6 cellular contexts compared by ENCODE assay signal in genomic region chr16:24665942-24666341, GRCh38.
DNase-seq lines count a peak whose midpoint lies in the region; ATAC-seq, FAIRE-seq and TF ChIP-seq lines count a peak whose summit lies in the region.
"Not testable (repeated sequence)": the region's sequence is repeated elsewhere in the genome, so short reads cannot be mapped to it uniquely, and the experiment has no call there.

No MANE protein-coding gene starts in this region.

- not testable (repeated sequence) for ATAC-seq in activated CD4-positive, alpha-beta T cell treated with anti-CD3 and anti-CD28 coated beads for 36 hours; K562

- not testable (repeated sequence) for H3K4me3 Mint-ChIP-seq in activated CD4-positive, alpha-beta T cell treated with anti-CD3 and anti-CD28 coated beads for 36 hours; activated CD4-positive, alpha-beta memory T cell treated with anti-CD3 and anti-CD28 coated beads for 36 hours; stimulated activated naive CD8-positive, alpha-beta T cell treated with anti-CD3 and anti-CD28 coated beads, Interleukin-15, Interleukin-2, amounts not matched to agents 100 ng/mL and 50 ng/mL, for 24 hours

- CTCF ChIA-PET in activated CD4-positive, alpha-beta T cell treated with anti-CD3 and anti-CD28 coated beads for 36 hours (lab: Charles Lee); K562 (lab: Yijun Ruan, JAX; ENCODE audit: low intra/inter-chr PET ratio): not testable (repeated sequence)
- CTCF ChIA-PET in activated CD4-positive, alpha-beta memory T cell treated with anti-CD3 and anti-CD28 coated beads for 36 hours (lab: Charles Lee), result interaction anchor here (0.7 kb wide), 1 partner anchor 60 kb away, joined by 3 read pairs; no protein-coding TSS in a partner anchor

- DNase-seq in Karpas-422 (peak; percentile 27), mesenteric fat pad (ENCODE audit: low spot score) (peak; percentile 30)
- peak; percentile 13 for DNase-seq in activated CD4-positive, alpha-beta T cell treated with anti-CD3 and anti-CD28 coated beads for 36 hours
- peak; percentile 25 for DNase-seq in activated CD4-positive, alpha-beta memory T cell treated with anti-CD3 and anti-CD28 coated beads for 36 hours
- not testable (repeated sequence) for DNase-seq in K562 (ENCODE audit: extremely low read depth in 1 of 4, low spot score in 3 of 4)

- H3K4me1 Mint-ChIP-seq in activated CD4-positive, alpha-beta T cell treated with anti-CD3 and anti-CD28 coated beads for 36 hours, result peaks cover 68% of the 10 kb centered on the region
- H3K4me1 Mint-ChIP-seq in activated CD4-positive, alpha-beta memory T cell treated with anti-CD3 and anti-CD28 coated beads for 36 hours (ENCODE audit: low read depth), result peaks cover 63% of the 10 kb centered on the region
- peaks cover 69% of the 10 kb centered on the region for H3K4me1 Mint-ChIP-seq in stimulated activated naive CD8-positive, alpha-beta T cell treated with anti-CD3 and anti-CD28 coated beads, Interleukin-15, Interleukin-2, amounts not matched to agents 100 ng/mL and 50 ng/mL, for 24 hours (ENCODE audit: low read depth)

- H3K9me1 ChIP-seq in K562 (ENCODE audit: control insufficient read depth, insufficient read depth, low read length), result not testable (repeated sequence)

- BruUV-seq in K562 (replicated peaks; lab: Mats Ljungman, UMichigan), result not testable (repeated sequence)

- H4K20me1 ChIP-seq in Karpas-422 (ENCODE audit: insufficient read depth, low read depth, low read length); K562 (replicated peaks; ENCODE audit: control insufficient read depth, insufficient read depth, low read length): not testable (repeated sequence)

- H3K27ac ChIP-seq in Karpas-422 (ENCODE audit: low read length); K562 (ENCODE audit: extremely low read depth, low read depth, low read length): not testable (repeated sequence)

- not testable (repeated sequence) for H3K27me3 ChIP-seq in Karpas-422 (ENCODE audit: low read length)
- H3K27me3 ChIP-seq in K562 (ENCODE audit: control insufficient read depth in 2 of 2, insufficient read depth in 2 of 2, low read length in 2 of 2), result peaks cover 10 to 44% of the 10 kb centered on the region in 2 experiments; a peak in 4 of 5 replicates

- intact Hi-C loops in activated CD4-positive, alpha-beta T cell treated with anti-CD3 and anti-CD28 coated beads for 36 hours (cut with DNase I, micrococcal nuclease), result loop anchor here (5.0 to 10.0 kb wide), 5 partner anchors 81 to 991 kb away; partner anchors contain the start of genes ARHGAP17 (in 1 of the 2) and PLK1 (in 1 of the 2)
- intact Hi-C loops in activated CD4-positive, alpha-beta memory T cell treated with anti-CD3 and anti-CD28 coated beads for 36 hours (cut with micrococcal nuclease), result loop anchor here (10.0 kb wide), 2 partner anchors 349 to 821 kb away; partner anchors contain the start of gene ARHGAP17
- intact Hi-C loops in K562 (cut with micrococcal nuclease), result not testable (repeated sequence)

- not testable (repeated sequence) for H3K9me2 ChIP-seq in Karpas-422 (replicated peaks; ENCODE audit: insufficient read depth, low read length)

- not testable (repeated sequence) for H3K4me1 ChIP-seq in Karpas-422 (ENCODE audit: low read length); K562 (replicated peaks in 1 of 2; ENCODE audit: control insufficient read depth in 2 of 2, insufficient read depth in 2 of 2, low read length in 2 of 2)

- not testable (repeated sequence) for FAIRE-seq in K562 (lab: Jason Lieb, UNC)

- not testable (repeated sequence) for H3K4me3 ChIP-seq in Karpas-422 (ENCODE audit: low read length); K562

- not testable (repeated sequence) for H3K9ac ChIP-seq in Karpas-422 (ENCODE audit: low read length); K562 (ENCODE audit: insufficient read depth in 1 of 2, low read depth in 2 of 2, low read length in 2 of 2)

- not testable (repeated sequence) for H3K36me3 Mint-ChIP-seq in activated CD4-positive, alpha-beta T cell treated with anti-CD3 and anti-CD28 coated beads for 36 hours (ENCODE audit: low read depth); activated CD4-positive, alpha-beta memory T cell treated with anti-CD3 and anti-CD28 coated beads for 36 hours; stimulated activated naive CD8-positive, alpha-beta T cell treated with anti-CD3 and anti-CD28 coated beads, Interleukin-15, Interleukin-2, amounts not matched to agents 100 ng/mL and 50 ng/mL, for 24 hours (ENCODE audit: low read depth)

- H3K79me2 ChIP-seq in Karpas-422 (ENCODE audit: low read length); K562 (ENCODE audit: control insufficient read depth, insufficient read depth, low read length): not testable (repeated sequence)

- H2AFZ ChIP-seq in Karpas-422 (ENCODE audit: low read length); K562 (ENCODE audit: low read depth, low read length): not testable (repeated sequence)

- not testable (repeated sequence) for TF ChIP-seq CTCF in K562 (IDR thresholded peaks at IDR 0.05 in 2 of 3, conservative IDR thresholded peaks at IDR 0.05 in 1 of 3; ENCODE audit: insufficient read depth in 2 of 3, low read depth in 1 of 3, low read length in 3 of 3)

- 4% methylated on average over 5 of the region's 5 CpGs for WGBS in K562 (ENCODE audit: insufficient coverage, low coverage, missing lambda C conversion rate)

- not testable (repeated sequence) for H3K9me3 ChIP-seq in Karpas-422 (ENCODE audit: low read length); K562 (replicated peaks; ENCODE audit: control insufficient read depth, insufficient read depth, low read depth, low read length)

- not testable (repeated sequence) for H3K27ac Mint-ChIP-seq in activated CD4-positive, alpha-beta T cell treated with anti-CD3 and anti-CD28 coated beads for 36 hours; activated CD4-positive, alpha-beta memory T cell treated with anti-CD3 and anti-CD28 coated beads for 36 hours
- H3K27ac Mint-ChIP-seq in stimulated activated naive CD8-positive, alpha-beta T cell treated with anti-CD3 and anti-CD28 coated beads, Interleukin-15, Interleukin-2, amounts not matched to agents 100 ng/mL and 50 ng/mL, for 24 hours, result peak overlapping the region; percentile 31

- not testable (repeated sequence) for H3K27me3 Mint-ChIP-seq in activated CD4-positive, alpha-beta T cell treated with anti-CD3 and anti-CD28 coated beads for 36 hours; activated CD4-positive, alpha-beta memory T cell treated with anti-CD3 and anti-CD28 coated beads for 36 hours; stimulated activated naive CD8-positive, alpha-beta T cell treated with anti-CD3 and anti-CD28 coated beads, Interleukin-15, Interleukin-2, amounts not matched to agents 100 ng/mL and 50 ng/mL, for 24 hours

- H3K4me2 ChIP-seq in Karpas-422 (ENCODE audit: low read depth, low read length, poor library complexity, severe bottlenecking); K562 (ENCODE audit: insufficient read depth, low read length): not testable (repeated sequence)

- not testable (repeated sequence) for TF ChIP-seq RAD21 in K562 (CRISPR knock-in tag; conservative IDR thresholded peaks at IDR 0.05 in 1 of 2, IDR thresholded peaks at IDR 0.05 in 1 of 2)

- not testable (repeated sequence) for H3K36me3 ChIP-seq in Karpas-422 (ENCODE audit: insufficient read depth, low read length); K562 (ENCODE audit: control insufficient read depth, insufficient read depth, low read length)

- in situ Hi-C loops in K562 (cut with MboI), result not testable (repeated sequence)

- TF ChIP-seq EP300 in K562 (IDR thresholded peaks at IDR 0.05; ENCODE audit: low read length), result not testable (repeated sequence)

- POLR2A ChIA-PET in activated CD4-positive, alpha-beta T cell treated with anti-CD3 and anti-CD28 coated beads for 36 hours (lab: Charles Lee); activated CD4-positive, alpha-beta memory T cell treated with anti-CD3 and anti-CD28 coated beads for 36 hours (lab: Charles Lee): not testable (repeated sequence)
- POLR2A ChIA-PET in K562 (lab: Yijun Ruan, JAX), result interaction anchor here (1.1 to 1.7 kb wide), 2 partner anchors 9 to 138 kb away, joined by 3 to 4 read pairs; no protein-coding TSS in a partner anchor

- TF ChIP-seq POLR2A in K562 (conservative IDR thresholded peaks at IDR 0.05), result not testable (repeated sequence)

- H3K9me3 Mint-ChIP-seq in activated CD4-positive, alpha-beta T cell treated with anti-CD3 and anti-CD28 coated beads for 36 hours (ENCODE audit: low read depth); activated CD4-positive, alpha-beta memory T cell treated with anti-CD3 and anti-CD28 coated beads for 36 hours; stimulated activated naive CD8-positive, alpha-beta T cell treated with anti-CD3 and anti-CD28 coated beads, Interleukin-15, Interleukin-2, amounts not matched to agents 100 ng/mL and 50 ng/mL, for 24 hours: not testable (repeated sequence)

TF ChIP-seq in K562, 482 proteins besides CTCF, POLR2A, EP300 and RAD21:
- 0 out of 2 replicates have a peak, but pooled peaks have one; percentile 22 for TF ChIP-seq ZNF121 (CRISPR knock-in tag; conservative IDR thresholded peaks at IDR 0.05)
